26 cellular contexts compared by ENCODE assay signal in genomic region chr1:210482936-210483642, GRCh38.
DNase-seq lines count a peak whose midpoint lies in the region; ATAC-seq, FAIRE-seq and TF ChIP-seq lines count a peak whose summit lies in the region.
"Had no signal": no experiment of that assay in that cellular context is flagged by ENCODE, and none has a peak within 500 bp of the region (broad histone marks: within the 10 kb centered on the region; RNA-seq: fewer than 3 reads in every experiment).

No MANE protein-coding gene starts in this region.

- H2BK15ac ChIP-seq in H1 (ENCODE audit: low read length) = no peak overlapping the region

- no peak overlapping the region for H2BK20ac ChIP-seq in H1 (ENCODE audit: low read length)

- no peak overlapping the region for H4K91ac ChIP-seq in H1 (replicated peaks; ENCODE audit: insufficient read length, low read length)

- no peak overlapping the region for H3K14ac ChIP-seq in H1 (ENCODE audit: insufficient read length)

- H3K56ac ChIP-seq in H1 (replicated peaks; ENCODE audit: insufficient read length, low read depth, low read length) = no peak overlapping the region

- H3K79me2 ChIP-seq in H1 (ENCODE audit: control insufficient read depth in 1 of 2, insufficient read depth in 2 of 2, low read length in 2 of 2) = no peaks in the 10 kb centered on the region

- no peak overlapping the region for H2AFZ ChIP-seq in H1 (ENCODE audit: low read length)

- no peak overlapping the region for H3K4ac ChIP-seq in H1 (replicated peaks; ENCODE audit: insufficient read length, low read depth, low read length)

- no peak for FAIRE-seq in H1 (lab: Jason Lieb, UNC)
- FAIRE-seq: GM18507, HTR-8/SVneo, K562 had no signal

- no peak for TF ChIP-seq CTCF in H1 (IDR thresholded peaks at IDR 0.05; ENCODE audit: control extremely low read depth in 1 of 3, insufficient read depth in 1 of 3, low read depth in 1 of 3, low read length in 3 of 3)
- no peak for TF ChIP-seq CTCF in tibial nerve (IDR thresholded peaks at IDR 0.05)

- no peak overlapping the region for H2AK5ac ChIP-seq in H1 (ENCODE audit: low read depth, low read length)

- no peaks in the 10 kb centered on the region for H3K9me3 ChIP-seq in H1 (ENCODE audit: insufficient read depth in 2 of 2, low read depth in 1 of 2, low read length in 1 of 2)
- H3K9me3 ChIP-seq in tibial nerve = no peaks in the 10 kb centered on the region
- H3K9me3 ChIP-seq: BE2C, SJCRH30 had no signal

- no peaks in the 10 kb centered on the region for H4K20me1 ChIP-seq in H1 (replicated peaks in 1 of 2; ENCODE audit: control insufficient read depth in 1 of 2, insufficient read depth in 2 of 2, low read length in 2 of 2)

- no peaks in the 10 kb centered on the region for H3K36me3 ChIP-seq in H1 (ENCODE audit: control insufficient read depth in 2 of 4, insufficient read depth in 4 of 4, low read length in 3 of 4)
- no peaks in the 10 kb centered on the region for H3K36me3 ChIP-seq in tibial nerve
- H3K36me3 ChIP-seq: BE2C, SJCRH30 had no signal

- TF ChIP-seq POLR2A in H1 (IDR thresholded peaks at IDR 0.05; ENCODE audit: control extremely low read depth in 1 of 2, low read depth in 2 of 2, low read length in 2 of 2) (no peak), tibial nerve (IDR thresholded peaks at IDR 0.05) (no peak)

- no peak overlapping the region for H2BK5ac ChIP-seq in H1 (ENCODE audit: low read depth, low read length)

- H3K27me3 ChIP-seq in H1 (replicated peaks in 1 of 4; ENCODE audit: control insufficient read depth in 3 of 4, extremely low read depth in 1 of 4, insufficient read depth in 3 of 4, low read length in 3 of 4) (no peaks in the 10 kb centered on the region), tibial nerve (no peaks in the 10 kb centered on the region)
- H3K27me3 ChIP-seq: BE2C, SJCRH30 had no signal

- DNase-seq in ELF-1 (ENCODE audit: low read depth, low spot score) = peak; percentile 21
- peak; percentile 63 for DNase-seq in NCI-H2227 (lab: John Stamatoyannopoulos, UW; ENCODE audit: unreplicated experiment)
- DNase-seq in H1 (ENCODE audit: low read depth in 1 of 2, low spot score in 2 of 2) = no peak
- peak; percentile 59 for DNase-seq in pons (ENCODE audit: low spot score)
- no peak for DNase-seq in tibial nerve (ENCODE audit: low spot score in 2 of 2)
- no peak for DNase-seq in NCI-H1105 treated with DMSO at 0.1 percent for 48 hours (lab: John Stamatoyannopoulos, UW)
- DNase-seq: 8988T, ACHN, BE2C, DMS153, DND-41, GOT3, Kasumi-1, NCI-H1092 treated with DMSO at 0.1 percent for 48 hours, NCI-H1436 treated with DMSO at 0.1 percent for 48 hours, NCI-H1930, NCI-H524, NCI-H748 treated with DMSO at 0.1 percent for 48 hours, SJCRH30 had no signal

- no peak overlapping the region for H3K4me2 ChIP-seq in H1 (ENCODE audit: insufficient read depth in 1 of 2, low read depth in 2 of 2, low read length in 2 of 2)

- CTCF ChIA-PET in H1 (lab: Charles Lee; ENCODE audit: partially characterized antibody) = interaction anchor here (1.0 to 1.9 kb wide), 3 partner anchors 26 to 651 kb away, joined by 3 to 6 read pairs (median 3); partner anchors contain the start of gene KCNH1

- H3K27ac ChIP-seq in H1 (ENCODE audit: low read depth, low read length) (no peak overlapping the region), tibial nerve (no peak overlapping the region)
- H3K27ac ChIP-seq: SJCRH30 had no signal

- no peak overlapping the region for H2BK12ac ChIP-seq in H1 (ENCODE audit: low read depth, low read length)

- whole genome bisulfite sequencing in H1 (ENCODE audit: extremely low coverage in 1 of 2, insufficient coverage in 1 of 2, insufficient read length in 1 of 2, insufficient replicate concordance in 2 of 2, low coverage in 1 of 2, low lambda C conversion rate in 2 of 2, missing lambda C conversion rate in 1 of 2), 2 experiments = 68% methylated on average over 3 of the region's 3 CpGs; no CpG with 5 or more reads in 1 of the 2 experiments
- 46 to 56% methylated on average over 3 of the region's 3 CpGs for WGBS in tibial nerve, 2 donors

- no peak overlapping the region for H3K9ac ChIP-seq in H1 (replicated peaks in 1 of 4; ENCODE audit: extremely low read depth in 1 of 4, low read depth in 3 of 4, low read length in 3 of 4)

- TF ChIP-seq RAD21 in H1 (IDR thresholded peaks at IDR 0.05 in 1 of 2, conservative IDR thresholded peaks at IDR 0.05 in 1 of 2; ENCODE audit: low read depth in 2 of 2, low read length in 2 of 2) = no peak

- no peak overlapping the region for H3K18ac ChIP-seq in H1 (ENCODE audit: extremely low read depth, low read length)

- H3K23ac ChIP-seq in H1 (ENCODE audit: insufficient read length) = no peak overlapping the region

- H3K4me3 ChIP-seq in H1 (ENCODE audit: extremely low read depth in 1 of 4, insufficient read depth in 2 of 4, low read depth in 3 of 4, low read length in 4 of 4) (no peak overlapping the region), tibial nerve (no peak overlapping the region)
- H3K4me3 ChIP-seq: K562, SJCRH30 had no signal

- no peak overlapping the region for H4K8ac ChIP-seq in H1 (ENCODE audit: extremely low read depth, insufficient read depth, low read length)

- H4K5ac ChIP-seq in H1 (ENCODE audit: insufficient read length, low read depth, low read length) = no peak overlapping the region

- no peak for TF ChIP-seq EP300 in H1 (IDR thresholded peaks at IDR 0.05; ENCODE audit: borderline replicate concordance in 1 of 2, low read depth in 2 of 2, low read length in 2 of 2)
- no peak for TF ChIP-seq EP300 in tibial nerve (IDR thresholded peaks at IDR 0.05)

- no peak for ATAC-seq in HG03175 (IDR thresholded peaks at IDR 0.05; ENCODE audit: unreplicated experiment)
- ATAC-seq in GM21723 (IDR thresholded peaks at IDR 0.05; ENCODE audit: unreplicated experiment) = no peak
- ATAC-seq: HCT116, K562, Right ventricle myocardium inferior had no signal

- no peaks in the 10 kb centered on the region for H3K4me1 ChIP-seq in H1 (replicated peaks in 1 of 4; ENCODE audit: control insufficient read depth in 3 of 4, insufficient read depth in 4 of 4, low read length in 3 of 4)
- H3K4me1 ChIP-seq in tibial nerve = peaks cover 0 to 3% (median 0%) of the 10 kb centered on the region in 4 donors
- H3K4me1 ChIP-seq: BE2C, SJCRH30 had no signal

- POLR2A ChIA-PET in H1 (lab: Charles Lee; ENCODE audit: partially characterized antibody) = interaction anchor here (1.0 kb wide), 1 partner anchor 109 kb away, joined by 4 read pairs; no protein-coding TSS in a partner anchor

- H3K23me2 ChIP-seq in H1 (ENCODE audit: low read depth, low read length) = no peaks in the 10 kb centered on the region

- H3K79me1 ChIP-seq in H1 (ENCODE audit: low read depth, low read length) = no peaks in the 10 kb centered on the region

- H2BK120ac ChIP-seq in H1 (replicated peaks; ENCODE audit: low read depth, low read length) = no peak overlapping the region

TF ChIP-seq in H1, 55 proteins besides CTCF, POLR2A, EP300 and RAD21:
- TF ChIP-seq RXRA (IDR thresholded peaks at IDR 0.05; ENCODE audit: insufficient read depth, low read depth, low read length) (no peak), CEBPB (IDR thresholded peaks at IDR 0.05; ENCODE audit: low read depth, low read length) (peak; percentile 57; the same call in 1 of the 2 replicates)
TF ChIP-seq in H1: peak in this region for 1.

Comparison
In these comparisons a context has a peak if more than half of its experiments do, and no peak if none do; other contexts are left out.
1. DNase-seq: peak in ELF-1 (single experiment), NCI-H2227 (single experiment) and pons (single experiment); none in H1 (0 of 2), tibial nerve (0 of 2) and NCI-H1105 treated with DMSO at 0.1 percent for 48 hours (single experiment).